ENCODE assay signal across 10 cellular contexts in genomic region chr2:88148929-88149438, GRCh38. TPM values are rescaled to one million over a fixed set of nuclear protein-coding genes. Genes with fewer than 3 reads are reported as not detected.
"Had no signal": no experiment of that assay in that cellular context is flagged by ENCODE, and none has a peak within 500 bp of the region (broad histone marks: within the 10 kb centered on the region; RNA-seq: fewer than 3 reads in every experiment).

No MANE protein-coding gene starts in this region.

- H3K4me2 ChIP-seq: KMS-11 had no signal

- H3K27ac ChIP-seq: HL-60, KMS-11 had no signal

- H3K27ac Mint-ChIP-seq: IgD-negative memory B cell had no signal

- ATAC-seq: K562 had no signal

- H3K4me3 Mint-ChIP-seq: IgD-negative memory B cell had no signal

- DNase-seq: IMR-90, KBM-7, KG1 had no signal

- H3K4me1 Mint-ChIP-seq: IgD-negative memory B cell had no signal

- FAIRE-seq: HTR-8/SVneo, K562 had no signal

- H3K36me3 Mint-ChIP-seq: IgD-negative memory B cell had no signal

- H3K9ac ChIP-seq: KMS-11 had no signal

- H3K4me3 ChIP-seq: K562 had no signal

RNA-seq across cellular contexts. Expression of gene FABP1, which starts 21.1 kb away (rescaled TPM):
- total RNA-seq: HT-29, HT1080, IMR-90 had no signal
- polyA plus RNA-seq: IgD-negative memory B cell, IMR-90, K562 had no signal

RNA-seq across cellular contexts. Expression of gene THNSL2, which starts 21.2 kb away (rescaled TPM):
- total RNA-seq: HT1080, IMR-90, K562 had no signal
- polyA plus RNA-seq: IMR-90, K562 had no signal
